In genomic region chr2:15646661-15647060, GRCh38 we compare ENCODE assay signal across 31 cellular contexts.
"Had no signal": no experiment of that assay in that cellular context is flagged by ENCODE, and none has a peak within 500 bp of the region (broad histone marks: within the 10 kb centered on the region; RNA-seq: fewer than 3 reads in every experiment).

No MANE protein-coding gene starts in this region.

- H3K79me2 ChIP-seq: parathyroid adenoma had no signal

- H3K27ac Mint-ChIP-seq: naive thymus-derived CD8-positive, alpha-beta T cell; natural killer cell treated with Interleukin-12 subunit alpha and Interleukin-12 subunit beta and Interleukin-15 and Interleukin-18, amount 100 ng/mL, for 72 hours; nephron progenitor cell; progenitor cell of endocrine pancreas; stimulated activated memory B cell treated with anti-CD40 and anti-IgM and Interleukin-4, amounts not matched to agents 10 μg/mL and 1 μg/mL and 100 μg/mL, for 72 hours; type B pancreatic cell had no signal

- DNase-seq: naive thymus-derived CD8-positive, alpha-beta T cell; nephron progenitor cell; occipital lobe; ovary; posterior cingulate gyrus; psoas muscle; right cardiac atrium; spleen; stimulated activated CD4-positive, alpha-beta T cell treated with anti-CD3 and anti-CD28 coated beads, Interleukin-12 subunit alpha, Interleukin-12 subunit beta, amount 100 ng/mL, for 4 hours; stimulated activated CD4-positive, alpha-beta T cell treated with anti-CD3 and anti-CD28 coated beads, Interleukin-1b, Interleukin-23, amount 100 ng/mL, for 48 hours; stimulated activated CD4-positive, alpha-beta T cell treated with anti-CD3 and anti-CD28 coated beads, Interleukin-4, amount 100 ng/mL, for 1 hour; stimulated activated CD4-positive, alpha-beta T cell treated with anti-CD3 and anti-CD28 coated beads, Interleukin-4, amount 100 ng/mL, for 4 hours; stimulated activated CD8-positive, alpha-beta memory T cell treated with anti-CD3 and anti-CD28 coated beads, Interleukin-4, amount 100 ng/mL, for 48 hours; stimulated activated naive CD4-positive, alpha-beta T cell; stimulated activated naive CD8-positive, alpha-beta T cell treated with anti-CD3 and anti-CD28 coated beads, Interleukin-15, amount 100 ng/mL, for 72 hours; stimulated activated naive CD8-positive, alpha-beta T cell treated with anti-CD3 and anti-CD28 coated beads, Interleukin-15, Interleukin-2, amounts not matched to agents 100 U/mL and 50 U/mL, for 24 hours; substantia nigra; testis; tibial artery; transverse colon; upper lobe of right lung; uterus had no signal

- H3K4me1 ChIP-seq: parathyroid adenoma, psoas muscle, suprapubic skin, testis, tibial artery, transverse colon, upper lobe of right lung, uterus had no signal

- H3K4me2 ChIP-seq: smooth muscle cell had no signal

- H3K27me3 Mint-ChIP-seq: stimulated activated memory B cell treated with anti-CD40 and anti-IgM and Interleukin-4, amounts not matched to agents 10 μg/mL and 1 μg/mL and 100 μg/mL, for 72 hours; stimulated activated naive CD8-positive, alpha-beta T cell treated with anti-CD3 and anti-CD28 coated beads, Interleukin-15, amount 100 ng/mL, for 72 hours had no signal

- H3K36me3 ChIP-seq: ovary, suprapubic skin, tibial artery, transverse colon, upper lobe of right lung, uterus had no signal

- H3K9me3 Mint-ChIP-seq: natural killer cell treated with Interleukin-12 subunit alpha and Interleukin-12 subunit beta and Interleukin-15 and Interleukin-18, amount 100 ng/mL, for 72 hours; stimulated activated memory B cell treated with anti-CD40 and anti-IgM and Interleukin-4, amounts not matched to agents 10 μg/mL and 1 μg/mL and 100 μg/mL, for 72 hours had no signal

- H3K4me3 Mint-ChIP-seq: naive thymus-derived CD8-positive, alpha-beta T cell; natural killer cell treated with Interleukin-12 subunit alpha and Interleukin-12 subunit beta and Interleukin-15 and Interleukin-18, amount 100 ng/mL, for 72 hours; nephron progenitor cell; neural crest cell; stimulated activated memory B cell treated with anti-CD40 and anti-IgM and Interleukin-4, amounts not matched to agents 10 μg/mL and 1 μg/mL and 100 μg/mL, for 72 hours; stimulated activated naive CD8-positive, alpha-beta T cell treated with anti-CD3 and anti-CD28 coated beads, Interleukin-15, amount 100 ng/mL, for 72 hours; type B pancreatic cell had no signal

- H3K27me3 ChIP-seq: ovary, spleen, suprapubic skin, testis, tibial artery, transverse colon, upper lobe of right lung, uterus had no signal

- H3K27ac ChIP-seq: ovary, parathyroid adenoma, psoas muscle, skin epidermis, spleen, suprapubic skin, testis, tibial artery, transverse colon, upper lobe of right lung, uterus had no signal

- H3K9ac ChIP-seq: parathyroid adenoma had no signal

- H3K9me3 ChIP-seq: ovary, psoas muscle, suprapubic skin, testis, tibial artery, transverse colon, upper lobe of right lung, uterus had no signal

- H2AFZ ChIP-seq: parathyroid adenoma had no signal

- H3K4me1 Mint-ChIP-seq: stimulated activated memory B cell treated with anti-CD40 and anti-IgM and Interleukin-4, amounts not matched to agents 10 μg/mL and 1 μg/mL and 100 μg/mL, for 72 hours had no signal

- H3K4me3 ChIP-seq: ovary, psoas muscle, skin epidermis, smooth muscle cell, spleen, suprapubic skin, testis, tibial artery, transverse colon, upper lobe of right lung, uterus had no signal
